ENCODE assay signal across 1 cellular context in genomic region chr7:55135462-55135861, GRCh38.
TF ChIP-seq lines count a peak whose summit lies in the region.

No MANE protein-coding gene starts in this region.

TF ChIP-seq in HepG2, 621 proteins besides CTCF, POLR2A, EP300 and RAD21 (continued from another document):
- no peak for TF ChIP-seq TFAP4 (IDR thresholded peaks at IDR 0.05; ENCODE audit: borderline replicate concordance, low read depth)
- no peak for TF ChIP-seq BORCS8-MEF2B (CRISPR knock-in tag; IDR thresholded peaks at IDR 0.05)
- no peak for TF ChIP-seq ZBTB44 (CRISPR knock-in tag; IDR thresholded peaks at IDR 0.05)
- no peak for TF ChIP-seq SAP130 (CRISPR knock-in tag; IDR thresholded peaks at IDR 0.05; ENCODE audit: low read depth)
